In genomic region chr1:104797982-104798381, GRCh38 we compare ENCODE assay signal across 22 cellular contexts.
DNase-seq lines count a peak whose midpoint lies in the region; ATAC-seq, FAIRE-seq and TF ChIP-seq lines count a peak whose summit lies in the region.
"Had no signal": no experiment of that assay in that cellular context is flagged by ENCODE, and none has a peak within 500 bp of the region (broad histone marks: within the 10 kb centered on the region; RNA-seq: fewer than 3 reads in every experiment).

No MANE protein-coding gene starts in this region.

- DNase-seq in HepG2 (ENCODE audit: low spot score) (no peak), right lobe of liver (no peak), PC-3 (peak; percentile 34), kidney epithelial cell (ENCODE audit: low read depth) (peak; percentile 2), heart right ventricle (no peak), GF-D8 (lab: John Stamatoyannopoulos, UW) (no peak), NCI-H1105 treated with DMSO at 0.1 percent for 48 hours (lab: John Stamatoyannopoulos, UW) (no peak)
- DNase-seq: 8988T, DMS153, H9, NCI-H1092, NCI-H1436, NCI-H187, NCI-H2107, NCI-H524, NCI-H774, PC-9, RPMI8226, SHP77 treated with DMSO at 0.1 percent for 48 hours, SW 1271 had no signal

- H3K36me3 ChIP-seq in HepG2 (replicated peaks in 1 of 2; ENCODE audit: control insufficient read depth in 1 of 2, insufficient read depth in 2 of 2, low read length in 2 of 2) (no peaks in the 10 kb centered on the region), right lobe of liver (no peaks in the 10 kb centered on the region), PC-3 (ENCODE audit: low read depth, low read length) (no peaks in the 10 kb centered on the region), kidney epithelial cell (ENCODE audit: control insufficient read depth, insufficient read depth, low read length) (no peaks in the 10 kb centered on the region), heart right ventricle (no peaks in the 10 kb centered on the region)

- intact Hi-C loops in HepG2 (cut with micrococcal nuclease; ENCODE audit: unreplicated experiment) (no loop called here), right lobe of liver (cut with DNase I) (no loop called here), PC-3 (cut with micrococcal nuclease) (no loop called here), heart right ventricle (cut with DNase I) (no loop called here)

- no peaks in the 10 kb centered on the region for H4K20me1 ChIP-seq in HepG2 (ENCODE audit: insufficient read depth, low read length)
- no peaks in the 10 kb centered on the region for H4K20me1 ChIP-seq in PC-3 (ENCODE audit: low read length)

- TF ChIP-seq POLR2A in HepG2 (IDR thresholded peaks at IDR 0.05; ENCODE audit: insufficient read depth in 1 of 2, low read depth in 2 of 2, low read length in 2 of 2) (no peak), right lobe of liver (IDR thresholded peaks at IDR 0.05) (no peak)

- no peaks in the 10 kb centered on the region for H3F3A ChIP-seq in PC-3 (ENCODE audit: low read length, unreplicated experiment)

- H3K9me2 ChIP-seq in PC-3 (replicated peaks; ENCODE audit: low read length): no peaks in the 10 kb centered on the region

- WGBS in HepG2 (ENCODE audit: low lambda C conversion rate): 0% methylated on average over 2 of the region's 2 CpGs
- WGBS in right lobe of liver (ENCODE audit: insufficient coverage, low coverage, low lambda C conversion rate, missing lambda C conversion rate): 33% methylated on average over 2 of the region's 2 CpGs
- 71 to 85% methylated on average over 2 of the region's 2 CpGs for WGBS in heart right ventricle, 2 donors

- TF ChIP-seq CTCF in HepG2 (CRISPR knock-in tag; IDR thresholded peaks at IDR 0.05): no peak
- no peak for TF ChIP-seq CTCF in right lobe of liver (IDR thresholded peaks at IDR 0.05)
- TF ChIP-seq CTCF in PC-3 (conservative IDR thresholded peaks at IDR 0.05; ENCODE audit: low read depth, low read length): no peak
- TF ChIP-seq CTCF in kidney epithelial cell (IDR thresholded peaks at IDR 0.05; ENCODE audit: insufficient read depth, low read length, poor library complexity, severe bottlenecking): no peak
- TF ChIP-seq CTCF in heart right ventricle (IDR thresholded peaks at IDR 0.05): no peak

- no peak for ATAC-seq in HepG2
- no peak for ATAC-seq in right lobe of liver
- ATAC-seq in PC-3: 0 out of 2 replicates have a peak, but pooled peaks have one; percentile 29
- no peak for ATAC-seq in heart right ventricle
- ATAC-seq in GM18867 (IDR thresholded peaks at IDR 0.05; ENCODE audit: unreplicated experiment): no peak
- ATAC-seq: GM23338 had no signal

- H3K4me3 ChIP-seq in HepG2 (replicated peaks in 1 of 3; ENCODE audit: insufficient read depth in 1 of 3, low read depth in 2 of 3, low read length in 3 of 3) (no peak overlapping the region), right lobe of liver (no peak overlapping the region), PC-3 (ENCODE audit: low read length) (no peak overlapping the region), kidney epithelial cell (ENCODE audit: low read depth, low read length) (no peak overlapping the region), heart right ventricle (no peak overlapping the region)
- H3K4me3 ChIP-seq: GM23338, PC-9 had no signal

- TF ChIP-seq RAD21 in HepG2 (CRISPR knock-in tag; IDR thresholded peaks at IDR 0.05): no peak

- no peak overlapping the region for H3K27ac ChIP-seq in HepG2 (ENCODE audit: extremely low read length, insufficient read depth, low read length)
- no peak overlapping the region for H3K27ac ChIP-seq in right lobe of liver
- H3K27ac ChIP-seq in PC-3 (ENCODE audit: low read length): no peak overlapping the region
- H3K27ac ChIP-seq in heart right ventricle: no peak overlapping the region
- H3K27ac ChIP-seq: PC-9 had no signal

- H3K79me2 ChIP-seq in HepG2 (ENCODE audit: insufficient read depth, low read length) (no peaks in the 10 kb centered on the region), PC-3 (ENCODE audit: low read length) (no peaks in the 10 kb centered on the region)

- BruUV-seq in HepG2 (replicated peaks; lab: Mats Ljungman, UMichigan): no TSS peak
- BruUV-seq in PC-3 (replicated peaks; lab: Mats Ljungman, UMichigan): no TSS peak

- H3K9ac ChIP-seq in HepG2 (ENCODE audit: insufficient read depth, low read depth, low read length) (no peak overlapping the region), PC-3 (ENCODE audit: low read length) (no peak overlapping the region)

- H3K4me1 ChIP-seq in HepG2 (ENCODE audit: insufficient read depth, low read length) (no peaks in the 10 kb centered on the region), right lobe of liver (no peaks in the 10 kb centered on the region), PC-3 (ENCODE audit: insufficient read depth, low read length) (no peaks in the 10 kb centered on the region), heart right ventricle (no peaks in the 10 kb centered on the region)

- no peak overlapping the region for H3K4me2 ChIP-seq in HepG2 (ENCODE audit: low read depth, low read length)
- no peak overlapping the region for H3K4me2 ChIP-seq in PC-3 (ENCODE audit: low read length)
- H3K4me2 ChIP-seq: GM23338, PC-9 had no signal

- H3K27me3 ChIP-seq in HepG2 (ENCODE audit: control insufficient read depth in 1 of 2, insufficient read depth in 2 of 2, low read length in 2 of 2) (no peaks in the 10 kb centered on the region), right lobe of liver (no peaks in the 10 kb centered on the region), PC-3 (ENCODE audit: low read length) (no peaks in the 10 kb centered on the region), kidney epithelial cell (ENCODE audit: control insufficient read depth, insufficient read depth, low read length) (no peaks in the 10 kb centered on the region), heart right ventricle (no peaks in the 10 kb centered on the region)

- H3K9me3 ChIP-seq in HepG2 (ENCODE audit: low read length) (no peaks in the 10 kb centered on the region), right lobe of liver (no peaks in the 10 kb centered on the region), PC-3 (ENCODE audit: low read length) (no peaks in the 10 kb centered on the region), heart right ventricle (peaks cover 0 to 28% (median 0%) of the 10 kb centered on the region in 11 donors)

- CTCF ChIA-PET in HepG2 (lab: Yijun Ruan, JAX; ENCODE audit: low intra/inter-chr PET ratio, low total read pairs): no interaction called here
- CTCF ChIA-PET in PC-3 (lab: Charles Lee): no interaction called here

- in situ Hi-C loops in HepG2 (cut with HindIII; ENCODE audit: extremely low pct_ligation_motif_present, low pct_unique_long_range_greater_than_20kb): no loop called here

- POLR2A ChIA-PET in HepG2 (lab: Yijun Ruan, JAX): no interaction called here
- POLR2A ChIA-PET in PC-3 (lab: Charles Lee; ENCODE audit: unreplicated experiment): no interaction called here

- TF ChIP-seq EP300 in HepG2 (IDR thresholded peaks at IDR 0.05; ENCODE audit: low read depth in 2 of 2, low read length in 2 of 2) (no peak), HepG2 (CRISPR knock-in tag; IDR thresholded peaks at IDR 0.05; ENCODE audit: borderline replicate concordance) (no peak)

- FAIRE-seq in HepG2 (lab: Jason Lieb, UNC): no peak

- H2AFZ ChIP-seq in HepG2 (ENCODE audit: low read length) (no peak overlapping the region), PC-3 (ENCODE audit: low read length) (no peak overlapping the region)
- H2AFZ ChIP-seq: GM23338, PC-9 had no signal

TF ChIP-seq in HepG2, 621 proteins besides CTCF, POLR2A, EP300 and RAD21:
- TF ChIP-seq CREB1 (IDR thresholded peaks at IDR 0.05) (0 out of 2 replicates have a peak, but pooled peaks have one; percentile 5), CREB1 (CRISPR knock-in tag; IDR thresholded peaks at IDR 0.05) (no peak), MAFF (IDR thresholded peaks at IDR 0.05; ENCODE audit: low read depth, low read length) (no peak)

Comparison
In these comparisons a context has a peak if more than half of its experiments do, and no peak if none do; other contexts are left out.
1. DNase-seq: peak in PC-3 (single experiment) and kidney epithelial cell (single experiment); none in HepG2 (single experiment), right lobe of liver (0 of 3), heart right ventricle (0 of 2), GF-D8 (single experiment) and NCI-H1105 treated with DMSO at 0.1 percent for 48 hours (single experiment).